Comparison of ENCODE assay signal across 24 cellular contexts in genomic region chr7:158192184-158192835, GRCh38.
"Had no signal": no experiment of that assay in that cellular context is flagged by ENCODE, and none has a peak within 500 bp of the region (broad histone marks: within the 10 kb centered on the region; RNA-seq: fewer than 3 reads in every experiment).

No MANE protein-coding gene starts in this region.

- H3K36me3 ChIP-seq: left ventricle myocardium inferior, pancreas, prostate gland, suprapubic skin, thoracic aorta, tibial artery, upper lobe of right lung had no signal

- H3K9me3 ChIP-seq: pancreas, prostate gland, thoracic aorta had no signal

- DNase-seq: hypothalamus; immature natural killer cell; left ventricle myocardium inferior; midbrain; mucosa of descending colon; naive thymus-derived CD4-positive, alpha-beta T cell; nucleus accumbens; retina; right cardiac atrium; stimulated activated CD4-positive, alpha-beta T cell treated with anti-CD3 and anti-CD28 coated beads, Interleukin-4, amount 100 ng/mL, for 24 hours; stimulated activated naive CD4-positive, alpha-beta T cell; tibial artery; trophoblast cell; upper lobe of right lung had no signal

- H3K4me1 ChIP-seq: left ventricle myocardium inferior, pancreas, prostate gland, suprapubic skin, tibial artery, upper lobe of right lung had no signal

- H3K27ac ChIP-seq: left ventricle myocardium inferior, pancreas, prostate gland, skin epidermis, suprapubic skin, thoracic aorta, tibial artery, upper lobe of right lung had no signal

- FAIRE-seq: islet of Langerhans, pancreas, urothelium cell line had no signal

- H3K4me3 ChIP-seq: left ventricle myocardium inferior, mucosa of descending colon, pancreas, prostate gland, skin epidermis, suprapubic skin, thoracic aorta, tibial artery, upper lobe of right lung had no signal

- ATAC-seq: mucosa of descending colon; naive thymus-derived CD4-positive, alpha-beta T cell; natural killer cell treated with Interleukin-12 subunit alpha and Interleukin-12 subunit beta and Interleukin-15 and Interleukin-18, amount 100 ng/mL, for 72 hours; pancreas; right cardiac atrium; sciatic nerve; stimulated activated effector memory CD8-positive, alpha-beta T cell treated with anti-CD3 and anti-CD28 coated beads, Interleukin-12 subunit alpha, Interleukin-12 subunit beta, amount 100 ng/mL, for 72 hours; upper lobe of right lung had no signal

- H3K27me3 ChIP-seq: pancreas, suprapubic skin, tibial artery, upper lobe of right lung had no signal
